ENCODE assay signal across 8 cellular contexts in the genomic region with DNA sequence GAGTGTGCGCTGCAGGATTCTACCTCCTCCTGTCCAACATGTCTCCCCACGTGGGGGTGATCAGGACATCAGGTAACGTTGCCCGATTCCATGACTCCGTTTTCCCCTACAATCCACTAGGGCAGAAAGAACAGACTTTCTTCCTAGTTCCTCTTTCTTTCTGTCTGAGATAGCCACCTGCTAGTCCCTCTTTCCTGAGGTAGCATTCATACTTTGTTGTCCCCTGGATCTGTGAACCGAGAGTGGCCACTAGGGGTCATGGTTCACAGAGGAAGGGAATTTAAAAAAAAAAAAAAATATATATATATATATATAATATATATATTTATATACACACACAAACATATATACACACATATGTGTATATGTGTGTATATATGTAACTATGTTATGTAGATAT.
DNase-seq lines count a peak whose midpoint lies in the region; ATAC-seq and TF ChIP-seq lines count a peak whose summit lies in the region.

No MANE protein-coding gene starts in this region.

- H3K27ac ChIP-seq in upper lobe of left lung = no peak overlapping the region
- no peak overlapping the region for H3K27ac ChIP-seq in spleen

- no peaks in the 10 kb centered on the region for H3K9me3 ChIP-seq in upper lobe of left lung
- no peaks in the 10 kb centered on the region for H3K9me3 ChIP-seq in spleen

- intact Hi-C loops in spleen (cut with DNase I; ENCODE audit: low total_unique reads) = no loop called here

- no peaks in the 10 kb centered on the region for H3K36me3 ChIP-seq in upper lobe of left lung
- H3K36me3 ChIP-seq in spleen = no peaks in the 10 kb centered on the region

- DNase-seq in AG09319 (ENCODE audit: extremely low read depth, low read depth) (peak; percentile 3), RPMI7951 (ENCODE audit: low read depth) (peak; percentile 29), glomerular visceral epithelial cell (ENCODE audit: extremely low spot score) (peak; percentile 28), upper lobe of left lung (no peak), spleen (no peak), 8988T (no peak)
- DNase-seq in stimulated activated naive CD4-positive, alpha-beta T cell treated with Interleukin-2 at 50 U/mL for 16 hours (lab: John Stamatoyannopoulos, UW) = no peak

- ATAC-seq in upper lobe of left lung (ENCODE audit: low FRiP score in 2 of 2) = no peak

- TF ChIP-seq CTCF in AG09319 (IDR thresholded peaks at IDR 0.05; ENCODE audit: low read depth, low read length) = peak; percentile 32
- peak; percentile 30; the same call in 1 of the 2 replicates for TF ChIP-seq CTCF in GM12875 (IDR thresholded peaks at IDR 0.05; ENCODE audit: borderline replicate concordance, insufficient read depth, low read depth, low read length)
- no peak for TF ChIP-seq CTCF in upper lobe of left lung (IDR thresholded peaks at IDR 0.05)
- peak in 5 of 11 experiments; percentile 22 to 50 (median 32) for TF ChIP-seq CTCF in spleen (IDR thresholded peaks at IDR 0.05 in 8 of 11, conservative IDR thresholded peaks at IDR 0.05 in 3 of 11)

- TF ChIP-seq EP300 in upper lobe of left lung (IDR thresholded peaks at IDR 0.05) = no peak

- 48 to 65% methylated on average over 5 to 6 of the region's 6 CpGs for WGBS in upper lobe of left lung, 2 donors
- 26 to 55% (median 53%) methylated on average over 6 of the region's 6 CpGs for WGBS in spleen, 5 donors

- H3K4me1 ChIP-seq in upper lobe of left lung (no peaks in the 10 kb centered on the region), spleen (peaks cover 0 to 4% (median 0%) of the 10 kb centered on the region in 6 donors)

- H3K27me3 ChIP-seq in upper lobe of left lung (no peaks in the 10 kb centered on the region), spleen (replicated peaks in 1 of 7) (no peaks in the 10 kb centered on the region)

- no peak overlapping the region for H3K4me3 ChIP-seq in GM12875 (ENCODE audit: low read depth, low read length)
- H3K4me3 ChIP-seq in upper lobe of left lung = no peak overlapping the region
- H3K4me3 ChIP-seq in spleen = no peak overlapping the region

- TF ChIP-seq POLR2A in upper lobe of left lung (IDR thresholded peaks at IDR 0.05) (no peak), spleen (IDR thresholded peaks at IDR 0.05) (no peak)

Comparison
In these comparisons a context has a peak if more than half of its experiments do, and no peak if none do; other contexts are left out.
1. DNase-seq: peak in AG09319 (single experiment), RPMI7951 (single experiment) and glomerular visceral epithelial cell (single experiment); none in stimulated activated naive CD4-positive, alpha-beta T cell treated with Interleukin-2 at 50 U/mL for 16 hours (single experiment), upper lobe of left lung (0 of 2), spleen (single experiment) and 8988T (single experiment).
2. CTCF ChIP-seq: peak in AG09319 (single experiment) and GM12875 (single experiment); none in upper lobe of left lung (0 of 6).